Comparison of ENCODE assay signal across 8 cellular contexts in genomic region chr12:130775953-130776856, GRCh38.
A peak's percentile ranks its signal among the peaks of the same experiment; 100 is the strongest.
DNase-seq lines count a peak whose midpoint lies in the region; ATAC-seq and TF ChIP-seq lines count a peak whose summit lies in the region.

No MANE protein-coding gene starts in this region.

- H3K36me3 ChIP-seq in ES-I3 (ENCODE audit: insufficient read depth, low read length), result no peaks in the 10 kb centered on the region
- H3K36me3 ChIP-seq in HUES6 (ENCODE audit: control insufficient read depth, insufficient read depth, low read length), result no peaks in the 10 kb centered on the region

- peak; percentile 96 for ATAC-seq in activated CD8-positive, alpha-beta T cell treated with anti-CD3 and anti-CD28 coated beads for 36 hours

- H3K27me3 ChIP-seq in HUES6 (ENCODE audit: control insufficient read depth, insufficient read depth, low read length), result peaks cover 3% of the 10 kb centered on the region; the same call in 1 of the 2 replicates

- peak overlapping the region; percentile 34; the same call in 1 of the 2 replicates for H3K9ac ChIP-seq in ES-I3 (ENCODE audit: low read depth, low read length)
- H3K9ac ChIP-seq in HUES6 (ENCODE audit: low read length), result no peak overlapping the region

- H3K27ac Mint-ChIP-seq in activated CD8-positive, alpha-beta T cell treated with anti-CD3 and anti-CD28 coated beads for 36 hours, result no peak overlapping the region

- H3K27me3 Mint-ChIP-seq in activated CD8-positive, alpha-beta T cell treated with anti-CD3 and anti-CD28 coated beads for 36 hours, result peaks cover 14% of the 10 kb centered on the region

- peak; percentile 87 for DNase-seq in activated CD8-positive, alpha-beta T cell treated with anti-CD3 and anti-CD28 coated beads for 36 hours
- DNase-seq in ecto neural progenitor cell (ENCODE audit: low spot score), result peak; percentile 89
- peak; percentile 62 for DNase-seq in medulla oblongata (ENCODE audit: extremely low spot score)
- peak in 2 of 3 donors; percentile 6 to 51 for DNase-seq in stimulated activated CD4-positive, alpha-beta T cell treated with anti-CD3 and anti-CD28 coated beads, TNF-alpha, amount 100 ng/mL, for 1 hour (ENCODE audit: low read depth in 3 of 3, low spot score in 1 of 3)
- DNase-seq in NCI-H524 treated with DMSO at 0.1 percent for 48 hours (lab: John Stamatoyannopoulos, UW), result no peak
- no peak for DNase-seq in T1000 (lab: John Stamatoyannopoulos, UW)

- POLR2A ChIA-PET in activated CD8-positive, alpha-beta T cell treated with anti-CD3 and anti-CD28 coated beads for 36 hours (lab: Charles Lee), result interaction anchor here (0.8 kb wide), 1 partner anchor 95 kb away, joined by 3 read pairs; no protein-coding TSS in a partner anchor

- no peak for TF ChIP-seq CTCF in activated CD8-positive, alpha-beta T cell treated with anti-CD3 and anti-CD28 coated beads for 36 hours (IDR thresholded peaks at IDR 0.05)

- intact Hi-C loops in activated CD8-positive, alpha-beta T cell treated with anti-CD3 and anti-CD28 coated beads for 36 hours (cut with micrococcal nuclease), result no loop called here

- peak overlapping the region; percentile 48 for H3K4me3 Mint-ChIP-seq in activated CD8-positive, alpha-beta T cell treated with anti-CD3 and anti-CD28 coated beads for 36 hours

- H3K4me1 ChIP-seq in ES-I3 (ENCODE audit: insufficient read depth, low read length), result no peaks in the 10 kb centered on the region; the same call in 1 of the 2 replicates
- peaks cover 13% of the 10 kb centered on the region for H3K4me1 ChIP-seq in HUES6 (ENCODE audit: control insufficient read depth, insufficient read depth, low read length)

- H3K27ac ChIP-seq in HUES6 (ENCODE audit: low read depth, low read length), result no peak overlapping the region

- no peaks in the 10 kb centered on the region for H3K36me3 Mint-ChIP-seq in activated CD8-positive, alpha-beta T cell treated with anti-CD3 and anti-CD28 coated beads for 36 hours (ENCODE audit: low read depth)

- peaks cover 12% of the 10 kb centered on the region for H3K4me1 Mint-ChIP-seq in activated CD8-positive, alpha-beta T cell treated with anti-CD3 and anti-CD28 coated beads for 36 hours (ENCODE audit: low read depth)

- H3K9me3 ChIP-seq in ES-I3 (ENCODE audit: control insufficient read depth, insufficient read depth, low read length) (no peaks in the 10 kb centered on the region), HUES6 (ENCODE audit: control insufficient read depth, insufficient read depth, low read depth, low read length) (no peaks in the 10 kb centered on the region)

- peak overlapping the region; percentile 50 for H3K4me3 ChIP-seq in HUES6 (ENCODE audit: low read depth, low read length)

- no peaks in the 10 kb centered on the region for H3K9me3 Mint-ChIP-seq in activated CD8-positive, alpha-beta T cell treated with anti-CD3 and anti-CD28 coated beads for 36 hours

- CTCF ChIA-PET in activated CD8-positive, alpha-beta T cell treated with anti-CD3 and anti-CD28 coated beads for 36 hours (lab: Charles Lee), result interaction anchor here (1.4 kb wide), 1 partner anchor 30 kb away, joined by 3 read pairs; no protein-coding TSS in a partner anchor

Comparison
In these comparisons a context has a peak if more than half of its experiments do, and no peak if none do; other contexts are left out.
1. DNase-seq: peak in activated CD8-positive, alpha-beta T cell treated with anti-CD3 and anti-CD28 coated beads for 36 hours (single experiment), ecto neural progenitor cell (single experiment), medulla oblongata (single experiment) and stimulated activated CD4-positive, alpha-beta T cell treated with anti-CD3 and anti-CD28 coated beads, TNF-alpha, amount 100 ng/mL, for 1 hour (2 of 3); none in NCI-H524 treated with DMSO at 0.1 percent for 48 hours (single experiment) and T1000 (single experiment).